9 cellular contexts compared by ENCODE assay signal in the genomic region with DNA sequence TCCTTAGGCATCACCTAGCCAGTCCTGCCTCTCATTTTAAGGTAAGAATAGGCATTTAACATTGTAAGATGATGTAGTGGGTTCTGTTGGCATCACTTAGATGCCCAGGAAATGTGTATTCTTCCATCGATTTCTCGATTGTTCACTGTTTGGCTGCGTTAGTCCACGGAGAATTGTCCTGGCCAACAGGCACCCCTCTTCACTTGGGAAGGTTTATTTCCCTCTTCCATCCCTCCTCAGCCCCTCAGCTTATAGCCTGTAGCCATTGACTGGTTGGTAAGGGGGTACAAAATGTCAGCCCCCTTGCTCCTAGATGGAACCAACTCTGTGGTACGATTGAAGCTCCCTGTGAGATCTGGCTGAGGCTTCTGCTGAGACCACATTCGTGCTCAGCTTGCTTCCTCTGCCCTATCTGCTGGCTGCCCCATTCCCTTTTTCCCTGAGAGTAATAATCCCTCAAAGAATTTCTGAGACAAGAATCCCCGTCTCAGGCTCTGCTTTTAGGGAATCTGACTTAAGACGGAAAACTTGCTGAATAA. TPM values are rescaled to one million over a fixed set of nuclear protein-coding genes. Genes with fewer than 3 reads are reported as not detected.
DNase-seq lines count a peak whose midpoint lies in the region; ATAC-seq, FAIRE-seq and TF ChIP-seq lines count a peak whose summit lies in the region.
"Had no signal": no experiment of that assay in that cellular context is flagged by ENCODE, and none has a peak within 500 bp of the region (broad histone marks: within the 10 kb centered on the region; RNA-seq: fewer than 3 reads in every experiment).

No MANE protein-coding gene starts in this region.

- WGBS in adrenal gland, 4 donors = 30 to 42% (median 38%) methylated on average over 8 of the region's 8 CpGs

- H3K9ac ChIP-seq in DND-41 (ENCODE audit: low read depth, low read length) = peak overlapping the region; percentile 61
- H3K9ac ChIP-seq in kidney (ENCODE audit: low read length in 2 of 2) = peak overlapping the region; percentile 45 to 57
- H3K9ac ChIP-seq: KMS-11 had no signal

- TF ChIP-seq CTCF in DND-41 (IDR thresholded peaks at IDR 0.05; ENCODE audit: borderline replicate concordance, extremely low read depth, low read length, poor library complexity, severe bottlenecking) = no peak
- TF ChIP-seq CTCF in adrenal gland (IDR thresholded peaks at IDR 0.05) = no peak
- TF ChIP-seq CTCF in kidney (IDR thresholded peaks at IDR 0.05; ENCODE audit: borderline replicate concordance, extremely low read depth, insufficient read depth) = no peak
- TF ChIP-seq CTCF in thoracic aorta (IDR thresholded peaks at IDR 0.05) = no peak

- ATAC-seq in DND-41 (ENCODE audit: insufficient read depth, low read depth) = peak; percentile 53
- peak; percentile 8 for ATAC-seq in HG02938 (IDR thresholded peaks at IDR 0.05; ENCODE audit: unreplicated experiment)
- ATAC-seq in thoracic aorta (ENCODE audit: insufficient number of reproducible peaks, low FRiP score, low read depth) = no peak
- no peak for ATAC-seq in GM19324 (IDR thresholded peaks at IDR 0.05; ENCODE audit: low FRiP score, unreplicated experiment)

- H2AFZ ChIP-seq in DND-41 (ENCODE audit: low read depth, low read length) = peak overlapping the region; percentile 71

- DNase-seq in DND-41 (peak; percentile 41), adrenal gland (no peak), kidney (no peak), thoracic aorta (ENCODE audit: low spot score) (no peak), NCI-H2081 treated with DMSO at 0.1 percent for 48 hours (lab: John Stamatoyannopoulos, UW) (no peak), DMS79 treated with DMSO at 0.1 percent for 48 hours (lab: John Stamatoyannopoulos, UW) (no peak)

- H3K79me2 ChIP-seq in DND-41 (ENCODE audit: insufficient read depth, low read length) = peaks cover 47% of the 10 kb centered on the region

- H3K4me3 ChIP-seq in DND-41 (ENCODE audit: low read depth in 1 of 2, low read length in 2 of 2) (peak overlapping the region; percentile 82 to 89), adrenal gland (peak overlapping the region in 3 of 4 donors; percentile 57 to 83 (median 72)), kidney (ENCODE audit: low read length in 2 of 2) (peak overlapping the region; percentile 80 to 90), thoracic aorta (peak overlapping the region; percentile 78)

- no peaks in the 10 kb centered on the region for H3K9me3 ChIP-seq in DND-41 (ENCODE audit: insufficient read depth, low read length, severe bottlenecking)
- H3K9me3 ChIP-seq in adrenal gland (replicated peaks in 1 of 3) = no peaks in the 10 kb centered on the region
- H3K9me3 ChIP-seq in kidney (ENCODE audit: control insufficient read depth in 1 of 2, low read length in 2 of 2) = no peaks in the 10 kb centered on the region
- no peaks in the 10 kb centered on the region for H3K9me3 ChIP-seq in thoracic aorta

- peak overlapping the region; percentile 80 for H3K4me2 ChIP-seq in DND-41 (ENCODE audit: insufficient read depth, low read length)
- H3K4me2 ChIP-seq: KMS-11 had no signal

- no peak for TF ChIP-seq POLR2A in adrenal gland (IDR thresholded peaks at IDR 0.05)

- intact Hi-C loops in adrenal gland (cut with DNase I) = no loop called here
- intact Hi-C loops in kidney (cut with DNase I) = no loop called here

- no peak for FAIRE-seq in kidney (lab: Jason Lieb, UNC)

- H3K27me3 ChIP-seq in DND-41 (ENCODE audit: insufficient read depth, low read length, poor library complexity) (no peaks in the 10 kb centered on the region), adrenal gland (no peaks in the 10 kb centered on the region), thoracic aorta (replicated peaks; ENCODE audit: insufficient read depth) (no peaks in the 10 kb centered on the region)

- H3K27ac ChIP-seq in DND-41 (ENCODE audit: low read length) (peak overlapping the region; percentile 69), adrenal gland (peak overlapping the region in 4 of 5 donors; percentile 44 to 77 (median 72)), kidney (ENCODE audit: low read depth in 2 of 2, low read length in 2 of 2) (no peak overlapping the region), thoracic aorta (peak overlapping the region; percentile 10 to 63)
- H3K27ac ChIP-seq: KMS-11 had no signal

- H3K36me3 ChIP-seq in DND-41 (ENCODE audit: insufficient read depth, low read length) (0 out of 2 replicates have a peak, but pooled peaks cover 1% of the 10 kb centered on the region), adrenal gland (replicated peaks in 1 of 2) (no peaks in the 10 kb centered on the region), kidney (ENCODE audit: control insufficient read depth in 1 of 2, insufficient read depth in 2 of 2, low read length in 2 of 2) (no peaks in the 10 kb centered on the region), thoracic aorta (no peaks in the 10 kb centered on the region)

- H3K4me1 ChIP-seq in DND-41 (ENCODE audit: insufficient read depth, low read length) (peaks cover 18% of the 10 kb centered on the region), adrenal gland (replicated peaks in 1 of 2) (peaks cover 11% of the 10 kb centered on the region in 2 donors), kidney (ENCODE audit: control insufficient read depth in 1 of 2, insufficient read depth in 1 of 2, low read depth in 1 of 2, low read length in 2 of 2) (peaks cover 0 to 4% of the 10 kb centered on the region in 2 donors), thoracic aorta (ENCODE audit: control insufficient read depth in 1 of 2, low read depth in 2 of 2) (peaks cover 0 to 7% of the 10 kb centered on the region in 2 donors)

- no peaks in the 10 kb centered on the region for H4K20me1 ChIP-seq in DND-41 (ENCODE audit: insufficient read depth, low read length)

RNA-seq across cellular contexts. Expression of a gene that starts 43.4 kb away (rescaled TPM):
- total RNA-seq in adrenal gland (10 to 100 TPM; 11.1 to 96.4 (median 40.1) TPM), kidney (34.2 TPM), thoracic aorta (10 to 100 TPM in 1 of 2 donors, 1 to 10 TPM in 1; 9.7 to 22.5 TPM)
- polyA plus RNA-seq in adrenal gland (10 to 100 TPM in 1 of 3 donors, 1 to 10 TPM in 2; 1.8 to 33.4 (median 3.5) TPM), kidney (ENCODE audit: insufficient read depth, low read depth, low replicate concordance) (9.4 TPM)

RNA-seq across cellular contexts. Expression of a gene that starts 45.3 kb away (rescaled TPM):
- total RNA-seq in adrenal gland (10 to 100 TPM in 3 of 8 donors, 1 to 10 TPM in 5; 5.3 to 14.3 (median 8.4) TPM), kidney (8.2 TPM), thoracic aorta (10 to 100 TPM; 20.1 to 21.8 TPM)
- polyA plus RNA-seq in adrenal gland (10 to 100 TPM in 1 of 3 donors, 1 to 10 TPM in 2; 7.4 to 18.0 (median 8.9) TPM), kidney (ENCODE audit: insufficient read depth, low read depth, low replicate concordance) (10.8 TPM)

Comparison
In these comparisons a context has a peak if more than half of its experiments do, and no peak if none do; other contexts are left out.
1. ATAC-seq: peak in DND-41 (single experiment) and HG02938 (single experiment); none in thoracic aorta (single experiment) and GM19324 (single experiment).
2. H3K27ac ChIP-seq: peak in DND-41 (single experiment), adrenal gland (4 of 5) and thoracic aorta (2 of 2); none in kidney (0 of 2).
3. Peak in every context shown above with its lines, with median percentiles within 50 percentile points of each other: H3K4me3 ChIP-seq.